ENCODE assay signal across 24 cellular contexts in genomic region chr2:8440029-8440778, GRCh38.
A peak's percentile ranks its signal among the peaks of the same experiment; 100 is the strongest.
DNase-seq lines count a peak whose midpoint lies in the region; ATAC-seq and TF ChIP-seq lines count a peak whose summit lies in the region.
"Had no signal": no experiment of that assay in that cellular context is flagged by ENCODE, and none has a peak within 500 bp of the region (broad histone marks: within the 10 kb centered on the region; RNA-seq: fewer than 3 reads in every experiment).

No MANE protein-coding gene starts in this region.

- H3K23ac ChIP-seq in mesendoderm (ENCODE audit: low read length): no peak overlapping the region

- H3K4me3 ChIP-seq in endodermal cell (ENCODE audit: low read length) (no peak overlapping the region), mesendoderm (ENCODE audit: low read length) (no peak overlapping the region), upper lobe of right lung (no peak overlapping the region)
- H3K4me3 ChIP-seq: HAP-1 had no signal

- H3K79me1 ChIP-seq in mesendoderm (ENCODE audit: low read length): no peaks in the 10 kb centered on the region

- H3K9me3 Mint-ChIP-seq in endodermal cell: peaks cover 10% of the 10 kb centered on the region
- H3K9me3 Mint-ChIP-seq: CD8-positive, alpha-beta memory T cell; IgD-negative memory B cell had no signal

- H3K27me3 Mint-ChIP-seq in endodermal cell (ENCODE audit: insufficient read depth): peaks cover 2% of the 10 kb centered on the region
- H3K27me3 Mint-ChIP-seq: CD8-positive, alpha-beta memory T cell had no signal

- 92 to 98% methylated on average over 6 to 12 of the region's 12 CpGs for WGBS in endodermal cell (ENCODE audit: insufficient coverage in 1 of 2, insufficient read length in 1 of 2), 2 experiments
- no CpG with 5 or more reads among the region's 12 CpGs for WGBS in mesendoderm (ENCODE audit: extremely low coverage, insufficient coverage, low lambda C conversion rate)

- H3K27ac ChIP-seq in endodermal cell (ENCODE audit: low read depth, low read length) (no peak overlapping the region), mesendoderm (ENCODE audit: low read depth, low read length) (no peak overlapping the region), upper lobe of right lung (no peak overlapping the region)
- H3K27ac ChIP-seq: C4-2B had no signal

- H3K79me2 ChIP-seq in mesendoderm (ENCODE audit: control insufficient read depth, insufficient read depth, low read length): no peaks in the 10 kb centered on the region

- H3K56ac ChIP-seq in mesendoderm (ENCODE audit: low read length): no peak overlapping the region

- no peak overlapping the region for H4K5ac ChIP-seq in mesendoderm (ENCODE audit: low read length)

- H2BK15ac ChIP-seq in mesendoderm (replicated peaks; ENCODE audit: low read depth): no peak overlapping the region

- H3K36me3 ChIP-seq in endodermal cell (ENCODE audit: control insufficient read depth, insufficient read depth, low read length) (no peaks in the 10 kb centered on the region), mesendoderm (ENCODE audit: control insufficient read depth, insufficient read depth, low read length) (no peaks in the 10 kb centered on the region), upper lobe of right lung (no peaks in the 10 kb centered on the region)
- H3K36me3 ChIP-seq: HAP-1 had no signal

- no peak overlapping the region for H3K4ac ChIP-seq in mesendoderm (ENCODE audit: low read depth, low read length)

- peaks cover 16% of the 10 kb centered on the region for H3K4me1 Mint-ChIP-seq in endodermal cell

- peak; percentile 54 for DNase-seq in activated CD8-positive, alpha-beta memory T cell treated with anti-CD3 and anti-CD28 coated beads for 24 hours
- DNase-seq in activated CD8-positive, alpha-beta memory T cell treated with anti-CD3 and anti-CD28 coated beads, Interleukin-2, amount 50 U/mL, for 48 hours: no peak
- DNase-seq in endodermal cell (no peak), mesendoderm (peak; percentile 50), upper lobe of right lung (no peak), COLO668 (lab: John Stamatoyannopoulos, UW; ENCODE audit: unreplicated experiment) (no peak), AG08396 (ENCODE audit: low spot score) (no peak)
- DNase-seq: 8988T; CD8-positive, alpha-beta memory T cell; DMS53; GF-D8; MV-4-11; NCI-H1694; NCI-H2081; NCI-H2171; NCI-H345; NCI-H524; NCI-H774; NK-92 treated with Interleukin-12 subunit alpha and Interleukin-12 subunit beta, amount 100 ng/mL, for 24 hours had no signal

- H3K18ac ChIP-seq in mesendoderm (ENCODE audit: low read length): no peak overlapping the region

- H3K27me3 ChIP-seq in endodermal cell (ENCODE audit: control insufficient read depth, insufficient read depth, low read length, poor library complexity, severe bottlenecking) (no peaks in the 10 kb centered on the region), mesendoderm (ENCODE audit: insufficient read depth, low read length, poor library complexity) (no peaks in the 10 kb centered on the region), upper lobe of right lung (no peaks in the 10 kb centered on the region)

- H3K9ac ChIP-seq in endodermal cell (ENCODE audit: extremely low read depth, low read length, poor library complexity, severe bottlenecking): no peak overlapping the region
- H3K9ac ChIP-seq in mesendoderm (ENCODE audit: low read length): no peak overlapping the region

- H3K4me3 Mint-ChIP-seq in endodermal cell: no peak overlapping the region
- H3K4me3 Mint-ChIP-seq: CD8-positive, alpha-beta memory T cell; IgD-negative memory B cell had no signal

- no peak overlapping the region for H2BK5ac ChIP-seq in mesendoderm (ENCODE audit: low read length)

- no peak overlapping the region for H4K8ac ChIP-seq in mesendoderm (ENCODE audit: low read depth, low read length)

- no peak overlapping the region for H2AK5ac ChIP-seq in mesendoderm (ENCODE audit: low read length)

- H2BK120ac ChIP-seq in mesendoderm (ENCODE audit: low read depth, low read length): no peak overlapping the region

- H3K4me2 ChIP-seq in mesendoderm (ENCODE audit: low read length): no peak overlapping the region

- intact Hi-C loops in upper lobe of right lung (cut with DNase I): no loop called here

- no peaks in the 10 kb centered on the region for H3K36me3 Mint-ChIP-seq in endodermal cell (ENCODE audit: low read depth)
- H3K36me3 Mint-ChIP-seq: IgD-negative memory B cell had no signal

- peak overlapping the region; percentile 12 for H3K27ac Mint-ChIP-seq in endodermal cell
- H3K27ac Mint-ChIP-seq: IgD-negative memory B cell had no signal

- ATAC-seq in upper lobe of right lung (peak; percentile 42), GM18519 (IDR thresholded peaks at IDR 0.05; ENCODE audit: low FRiP score, unreplicated experiment) (no peak)
- ATAC-seq: SK-N-SH treated with all-trans-retinoic acid at 6 μM for 48 hours had no signal

- H3K9me3 ChIP-seq in endodermal cell (ENCODE audit: control insufficient read depth, low read length) (no peaks in the 10 kb centered on the region), upper lobe of right lung (no peaks in the 10 kb centered on the region)
- H3K9me3 ChIP-seq: HAP-1 had no signal

- no peak for TF ChIP-seq CTCF in endodermal cell (conservative IDR thresholded peaks at IDR 0.05)
- no peak for TF ChIP-seq CTCF in upper lobe of right lung (IDR thresholded peaks at IDR 0.05)

- H3K4me1 ChIP-seq in endodermal cell (ENCODE audit: control insufficient read depth, insufficient read depth, low read length): no peaks in the 10 kb centered on the region
- no peaks in the 10 kb centered on the region for H3K4me1 ChIP-seq in mesendoderm (ENCODE audit: control insufficient read depth, low read depth, low read length)
- peaks cover 4% of the 10 kb centered on the region for H3K4me1 ChIP-seq in upper lobe of right lung
- H3K4me1 ChIP-seq: HAP-1 had no signal

Comparison
In these comparisons a context has a peak if more than half of its experiments do, and no peak if none do; other contexts are left out.
1. DNase-seq: peak in activated CD8-positive, alpha-beta memory T cell treated with anti-CD3 and anti-CD28 coated beads for 24 hours (single experiment) and mesendoderm (single experiment); none in activated CD8-positive, alpha-beta memory T cell treated with anti-CD3 and anti-CD28 coated beads, Interleukin-2, amount 50 U/mL, for 48 hours (single experiment), endodermal cell (single experiment), upper lobe of right lung (single experiment), COLO668 (single experiment) and AG08396 (single experiment).